1 cellular context compared by ENCODE assay signal in genomic region chr5:151729597-151729996, GRCh38. TPM values are rescaled to one million over a fixed set of nuclear protein-coding genes. Genes with fewer than 3 reads are reported as not detected.
"Had no signal": no experiment of that assay in that cellular context is flagged by ENCODE, and none has a peak within 500 bp of the region (broad histone marks: within the 10 kb centered on the region; RNA-seq: fewer than 3 reads in every experiment).

No MANE protein-coding gene starts in this region.

RNA-seq across cellular contexts. Expression of gene SPARC, which starts 42.9 kb away (rescaled TPM):
- total RNA-seq: activated B cell treated with CpG ODN at 0.5 μM for 24 hours had no signal
